Comparison of ENCODE assay signal across 8 cellular contexts in the genomic region with DNA sequence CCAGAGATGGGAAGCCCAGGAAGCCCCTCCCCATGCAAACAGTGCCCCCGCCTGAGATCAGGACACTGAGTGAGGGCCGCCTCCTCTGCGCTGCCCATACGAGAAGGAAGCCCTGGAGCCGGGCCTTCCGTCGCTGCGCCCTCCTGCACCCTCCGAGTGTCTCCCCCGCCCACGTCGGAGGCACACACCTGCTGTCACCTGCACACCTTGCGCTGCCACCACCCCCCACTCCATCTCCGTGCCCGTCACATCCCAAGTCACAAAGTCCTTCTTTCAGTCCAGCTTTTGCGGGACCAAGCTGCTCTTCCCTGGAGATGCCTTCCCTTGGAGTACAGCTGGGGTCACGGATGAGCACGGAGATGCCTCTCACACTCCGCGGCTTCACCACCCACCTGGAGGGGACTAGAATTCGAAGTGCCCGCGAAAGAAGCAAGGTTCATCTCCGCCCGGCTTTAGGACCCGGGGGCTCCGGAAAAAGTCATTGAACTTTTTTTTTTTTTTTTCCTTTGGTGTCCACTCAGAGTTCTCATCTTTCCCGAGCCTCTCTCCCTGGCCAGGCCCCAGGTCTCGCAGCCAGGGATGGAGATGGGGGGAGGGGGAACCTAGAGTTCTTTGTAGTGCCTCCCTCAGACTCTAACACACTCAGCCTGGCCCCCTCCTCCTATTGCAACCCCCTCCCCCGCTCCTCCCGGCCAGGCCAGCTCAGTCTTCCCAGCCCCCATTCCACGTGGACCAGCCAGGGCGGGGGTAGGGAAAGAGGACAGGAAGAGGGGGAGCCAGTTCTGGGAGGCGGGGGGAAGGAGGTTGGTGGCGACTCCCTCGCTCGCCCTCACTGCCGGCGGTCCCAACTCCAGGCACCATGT. TPM values are rescaled to one million over a fixed set of nuclear protein-coding genes. Genes with fewer than 3 reads are reported as not detected.
DNase-seq lines count a peak whose midpoint lies in the region; ATAC-seq, FAIRE-seq and TF ChIP-seq lines count a peak whose summit lies in the region.

Gene FKBP10, plus strand, starts transcription at position 829 of the 863 bp plus-strand sequence. Its CDS starts 31 bp downstream, at position 860.

- H3K4me2 ChIP-seq in endothelial cell of umbilical vein (ENCODE audit: insufficient read depth, low read length): peak within 1 kb of the TSS; percentile 80

- FAIRE-seq in endothelial cell of umbilical vein (lab: Jason Lieb, UNC): peak; percentile 82

- POLR2A ChIA-PET in activated CD8-positive, alpha-beta T cell treated with anti-CD3 and anti-CD28 coated beads, Interleukin-2, amount 10 ng/mL, durations not matched to agents 7 days and 5 days (lab: Charles Lee): interaction anchor here (0.6 to 2.3 kb wide), 4 partner anchors 23 to 124 kb away, joined by 3 to 5 read pairs (median 4); partner anchors contain the start of gene ACLY
- POLR2A ChIA-PET in endothelial cell of umbilical vein (lab: Charles Lee): interaction anchor here (1.0 to 1.9 kb wide), 3 partner anchors 26 to 53 kb away, joined by 3 to 6 read pairs (median 3); partner anchors contain the start of genes JUP and KLHL11

- ATAC-seq in GM19455 (IDR thresholded peaks at IDR 0.05; ENCODE audit: unreplicated experiment) (peak; percentile 17), memory B cell (ENCODE audit: low read depth) (peak; percentile 11), HG03457 (IDR thresholded peaks at IDR 0.05; ENCODE audit: unreplicated experiment) (no peak)
- peak; percentile 36 for ATAC-seq in activated CD8-positive, alpha-beta T cell treated with anti-CD3 and anti-CD28 coated beads, Interleukin-2, amount 10 ng/mL, durations not matched to agents 7 days and 5 days
- peak; percentile 24 for ATAC-seq in stimulated activated memory B cell treated with anti-CD40 and anti-IgM and Interleukin-4, amounts not matched to agents 10 μg/mL and 1 μg/mL and 100 μg/mL, for 72 hours

- H3K9me3 ChIP-seq in endothelial cell of umbilical vein (replicated peaks; ENCODE audit: control insufficient read depth, insufficient read depth, low read length): no peaks in the 10 kb centered on the region

- CTCF ChIA-PET in activated CD8-positive, alpha-beta T cell treated with anti-CD3 and anti-CD28 coated beads, Interleukin-2, amount 10 ng/mL, durations not matched to agents 7 days and 5 days (lab: Charles Lee): interaction anchor here (0.7 to 2.7 kb wide), 17 partner anchors 8 to 246 kb away, joined by 3 to 15 read pairs (median 4); partner anchors contain the start of genes JUP, KLHL11 and ODAD4
- CTCF ChIA-PET in endothelial cell of umbilical vein (lab: Charles Lee): interaction anchor here (0.8 to 2.8 kb wide), 11 partner anchors 10 to 116 kb away, joined by 3 to 17 read pairs (median 5); partner anchors contain the start of gene KLHL11

- peaks cover 31% of the 10 kb centered on the region for H3K79me2 ChIP-seq in endothelial cell of umbilical vein (ENCODE audit: control insufficient read depth, insufficient read depth, low read length)

- DNase-seq in AG08396 (ENCODE audit: low spot score) (peak; percentile 94), NCI-H2227 treated with DMSO at 0.1 percent for 48 hours (lab: John Stamatoyannopoulos, UW) (peak; percentile 82), endothelial cell of umbilical vein (ENCODE audit: low read depth, low spot score) (peak; percentile 79), memory B cell (ENCODE audit: low spot score in 2 of 2) (peak in 1 of 2 donors; percentile 36)
- peak; percentile 46 for DNase-seq in activated CD8-positive, alpha-beta T cell treated with anti-CD3 and anti-CD28 coated beads, Interleukin-2, amount 10 ng/mL, durations not matched to agents 7 days and 5 days

- H3K4me1 ChIP-seq in endothelial cell of umbilical vein (ENCODE audit: control insufficient read depth, extremely low read depth, insufficient read depth, low read length): peaks cover 26% of the 10 kb centered on the region

- peak within 1 kb of the TSS; percentile 55 for H3K27ac Mint-ChIP-seq in activated CD8-positive, alpha-beta T cell treated with anti-CD3 and anti-CD28 coated beads, Interleukin-2, amount 10 ng/mL, durations not matched to agents 7 days and 5 days
- H3K27ac Mint-ChIP-seq in memory B cell: peak within 1 kb of the TSS; percentile 68
- peak within 1 kb of the TSS; percentile 71 for H3K27ac Mint-ChIP-seq in stimulated activated memory B cell treated with anti-CD40 and anti-IgM and Interleukin-4, amounts not matched to agents 10 μg/mL and 1 μg/mL and 100 μg/mL, for 72 hours

- H3K36me3 Mint-ChIP-seq in activated CD8-positive, alpha-beta T cell treated with anti-CD3 and anti-CD28 coated beads, Interleukin-2, amount 10 ng/mL, durations not matched to agents 7 days and 5 days (ENCODE audit: low read depth): peaks cover 2% of the 10 kb centered on the region
- no peaks in the 10 kb centered on the region for H3K36me3 Mint-ChIP-seq in memory B cell
- no peaks in the 10 kb centered on the region for H3K36me3 Mint-ChIP-seq in stimulated activated memory B cell treated with anti-CD40 and anti-IgM and Interleukin-4, amounts not matched to agents 10 μg/mL and 1 μg/mL and 100 μg/mL, for 72 hours

- no TSS peak for BruUV-seq in endothelial cell of umbilical vein (replicated peaks; lab: Mats Ljungman, UMichigan)

- intact Hi-C loops in endothelial cell of umbilical vein (cut with micrococcal nuclease): loop anchor here (1.0 to 5.0 kb wide), 3 partner anchors 35 to 145 kb away; partner anchors contain the start of gene KLHL11

- H3K4me1 Mint-ChIP-seq in activated CD8-positive, alpha-beta T cell treated with anti-CD3 and anti-CD28 coated beads, Interleukin-2, amount 10 ng/mL, durations not matched to agents 7 days and 5 days (ENCODE audit: low read depth): peaks cover 12% of the 10 kb centered on the region
- H3K4me1 Mint-ChIP-seq in memory B cell: peaks cover 13% of the 10 kb centered on the region
- H3K4me1 Mint-ChIP-seq in stimulated activated memory B cell treated with anti-CD40 and anti-IgM and Interleukin-4, amounts not matched to agents 10 μg/mL and 1 μg/mL and 100 μg/mL, for 72 hours: peaks cover 24% of the 10 kb centered on the region

- no peak for TF ChIP-seq CTCF in endothelial cell of umbilical vein (IDR thresholded peaks at IDR 0.05; ENCODE audit: extremely low read depth in 1 of 2, insufficient read depth in 1 of 2, low read depth in 1 of 2, low read length in 2 of 2)

- no peaks in the 10 kb centered on the region for H3K9me1 ChIP-seq in endothelial cell of umbilical vein (replicated peaks; ENCODE audit: control insufficient read depth, extremely low read depth, insufficient read depth, low read length)

- H3K9me3 Mint-ChIP-seq in activated CD8-positive, alpha-beta T cell treated with anti-CD3 and anti-CD28 coated beads, Interleukin-2, amount 10 ng/mL, durations not matched to agents 7 days and 5 days (ENCODE audit: insufficient read depth): no peaks in the 10 kb centered on the region
- no peaks in the 10 kb centered on the region for H3K9me3 Mint-ChIP-seq in memory B cell
- no peaks in the 10 kb centered on the region for H3K9me3 Mint-ChIP-seq in stimulated activated memory B cell treated with anti-CD40 and anti-IgM and Interleukin-4, amounts not matched to agents 10 μg/mL and 1 μg/mL and 100 μg/mL, for 72 hours

- H3K27me3 ChIP-seq in endothelial cell of umbilical vein (ENCODE audit: control insufficient read depth in 2 of 2, insufficient read depth in 2 of 2, low read length in 2 of 2): no peaks in the 10 kb centered on the region

- dilution Hi-C loops in endothelial cell of umbilical vein (cut with MboI; ENCODE audit: extremely low pct_ligation_motif_present, low sequenced_read_pairs): no loop called here

- peak within 1 kb of the TSS; percentile 74 for H3K9ac ChIP-seq in endothelial cell of umbilical vein (replicated peaks; ENCODE audit: extremely low read depth, insufficient read depth, low read length)

- peak within 1 kb of the TSS; percentile 51 to 81 (median 78) for H3K4me3 ChIP-seq in endothelial cell of umbilical vein (replicated peaks in 1 of 3; ENCODE audit: insufficient read depth in 1 of 3, low read depth in 1 of 3, low read length in 3 of 3)

- peaks cover 0 to 2% of the 10 kb centered on the region in 2 experiments for H3K36me3 ChIP-seq in endothelial cell of umbilical vein (ENCODE audit: control insufficient read depth in 2 of 2, extremely low read depth in 1 of 2, insufficient read depth in 2 of 2, low read length in 2 of 2)

- no peaks in the 10 kb centered on the region for H4K20me1 ChIP-seq in endothelial cell of umbilical vein (replicated peaks; ENCODE audit: control insufficient read depth, extremely low read depth, insufficient read depth, low read length)

- peaks cover 15% of the 10 kb centered on the region for H3K27me3 Mint-ChIP-seq in activated CD8-positive, alpha-beta T cell treated with anti-CD3 and anti-CD28 coated beads, Interleukin-2, amount 10 ng/mL, durations not matched to agents 7 days and 5 days (ENCODE audit: low read depth)
- peaks cover 6% of the 10 kb centered on the region for H3K27me3 Mint-ChIP-seq in memory B cell
- peaks cover 39% of the 10 kb centered on the region for H3K27me3 Mint-ChIP-seq in stimulated activated memory B cell treated with anti-CD40 and anti-IgM and Interleukin-4, amounts not matched to agents 10 μg/mL and 1 μg/mL and 100 μg/mL, for 72 hours

- H2AFZ ChIP-seq in endothelial cell of umbilical vein (ENCODE audit: low read depth, low read length): peak within 1 kb of the TSS; percentile 94

- H3K27ac ChIP-seq in endothelial cell of umbilical vein (ENCODE audit: insufficient read depth, low read depth, low read length): peak within 1 kb of the TSS; percentile 46

- TF ChIP-seq POLR2A in endothelial cell of umbilical vein (IDR thresholded peaks at IDR 0.05; ENCODE audit: low read depth, low read length): no peak

- peak within 1 kb of the TSS; percentile 69 for H3K4me3 Mint-ChIP-seq in activated CD8-positive, alpha-beta T cell treated with anti-CD3 and anti-CD28 coated beads, Interleukin-2, amount 10 ng/mL, durations not matched to agents 7 days and 5 days
- H3K4me3 Mint-ChIP-seq in memory B cell: peak within 1 kb of the TSS; percentile 93
- peak within 1 kb of the TSS; percentile 90 for H3K4me3 Mint-ChIP-seq in stimulated activated memory B cell treated with anti-CD40 and anti-IgM and Interleukin-4, amounts not matched to agents 10 μg/mL and 1 μg/mL and 100 μg/mL, for 72 hours

TF ChIP-seq in endothelial cell of umbilical vein, 7 proteins besides CTCF, POLR2A, EP300 and RAD21 (continues in another document):
- TF ChIP-seq POLR2AphosphoS5 (IDR thresholded peaks at IDR 0.05; ENCODE audit: insufficient read depth, low read depth, low read length): peak; percentile 45

RNA-seq across cellular contexts. Expression of gene FKBP10, which starts in this region (rescaled TPM):
- not detected for total RNA-seq in activated CD8-positive, alpha-beta T cell treated with anti-CD3 and anti-CD28 coated beads, Interleukin-2, amount 10 ng/mL, durations not matched to agents 7 days and 5 days
- total RNA-seq in endothelial cell of umbilical vein: 163 and 168 TPM in 2 replicates
- polyA plus RNA-seq in endothelial cell of umbilical vein: 377 and 431 TPM in 2 replicates
- polyA plus RNA-seq in endothelial cell of umbilical vein (2011; cell fraction: cytosol; rRNA removed): 210 and 266 TPM in 2 replicates
- 701 and 710 TPM in 2 replicates for polyA plus RNA-seq in endothelial cell of umbilical vein (2011; cell fraction: nucleus; rRNA removed)
- 227 and 335 TPM in 2 replicates for polyA plus RNA-seq in endothelial cell of umbilical vein (2012)
- polyA minus RNA-seq in endothelial cell of umbilical vein: 162 and 168 TPM in 2 replicates
- 86.1 TPM for polyA minus RNA-seq in endothelial cell of umbilical vein (2011; cell fraction: cytosol; rRNA and poly(A)+ RNA removed)
- 97.3 and 130 TPM in 2 replicates for polyA minus RNA-seq in endothelial cell of umbilical vein (2011; cell fraction: nucleus; rRNA and poly(A)+ RNA removed)

Comparison
In these comparisons a context has a peak if more than half of its experiments do, and no peak if none do; other contexts are left out.
1. RNA of gene FKBP10 (total RNA-seq): 163 to 168 TPM in endothelial cell of umbilical vein; not detected in activated CD8-positive, alpha-beta T cell treated with anti-CD3 and anti-CD28 coated beads, Interleukin-2, amount 10 ng/mL, durations not matched to agents 7 days and 5 days; every median in the first group is over 100 times any median in the second.
2. Peak in DNase-seq and ATAC-seq in activated CD8-positive, alpha-beta T cell treated with anti-CD3 and anti-CD28 coated beads, Interleukin-2, amount 10 ng/mL, durations not matched to agents 7 days and 5 days; RNA of the gene not detected or under 1 TPM.
3. Peak in every context shown above with its lines, with median percentiles within 50 percentile points of each other: H3K27ac Mint-ChIP-seq and H3K4me3 Mint-ChIP-seq.